Comparison of ENCODE assay signal across 23 cellular contexts in the genomic region with DNA sequence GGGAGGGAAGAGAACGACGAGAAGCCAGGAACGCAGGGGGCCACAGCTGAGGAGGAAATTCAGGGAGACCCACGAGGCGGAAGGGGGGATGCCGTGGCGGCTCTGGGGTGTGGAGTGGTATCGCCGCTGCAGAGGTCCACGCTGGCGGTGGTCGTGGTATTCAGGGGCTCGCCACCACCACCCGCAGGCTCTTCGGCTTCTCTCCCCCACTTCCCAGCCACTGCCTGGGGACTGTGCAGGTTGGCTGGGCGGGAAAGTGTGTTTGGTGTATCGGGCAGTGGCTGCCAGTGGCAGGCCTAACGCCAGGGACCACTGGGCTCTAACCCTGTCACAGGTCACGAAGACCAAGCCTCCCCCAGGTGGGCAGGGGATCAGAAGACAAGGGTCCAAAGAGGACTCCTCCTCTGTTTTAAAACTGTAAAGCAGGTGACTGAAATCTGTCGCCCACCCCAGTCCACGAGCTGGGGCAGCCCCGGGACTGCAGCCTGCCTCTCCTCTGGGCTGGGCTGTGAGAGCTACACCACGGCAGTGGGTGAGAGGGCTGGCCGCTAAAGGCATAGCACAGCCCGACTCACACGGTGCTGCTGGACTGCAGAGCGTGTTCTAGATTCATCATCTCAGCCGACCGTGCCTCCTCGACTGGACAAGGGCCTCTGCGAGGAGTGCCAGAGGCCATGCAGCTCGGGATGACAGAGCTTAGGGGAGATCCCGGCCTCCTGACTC. TPM values are rescaled to one million over a fixed set of nuclear protein-coding genes. Genes with fewer than 3 reads are reported as not detected.
DNase-seq lines count a peak whose midpoint lies in the region; ATAC-seq, FAIRE-seq and TF ChIP-seq lines count a peak whose summit lies in the region.
"Had no signal": no experiment of that assay in that cellular context is flagged by ENCODE, and none has a peak within 500 bp of the region (broad histone marks: within the 10 kb centered on the region; RNA-seq: fewer than 3 reads in every experiment).

No MANE protein-coding gene starts in this region.

- no peak overlapping the region for H4K8ac ChIP-seq in IMR-90 (ENCODE audit: low read depth in 2 of 2, low read length in 2 of 2)

- no peak overlapping the region for H3K56ac ChIP-seq in IMR-90 (ENCODE audit: extremely low read depth, insufficient read depth, low read length)

- no peak overlapping the region for H3K23ac ChIP-seq in IMR-90 (ENCODE audit: low read depth, low read length)

- TF ChIP-seq POLR2A in IMR-90 (IDR thresholded peaks at IDR 0.05; ENCODE audit: low read depth, low read length) (no peak), GM12878 (IDR thresholded peaks at IDR 0.05; ENCODE audit: low read depth, low read length) (peak; percentile 12; the same call in 1 of the 2 replicates), gastroesophageal sphincter (IDR thresholded peaks at IDR 0.05) (no peak), prostate gland (IDR thresholded peaks at IDR 0.05) (no peak)

- 81% methylated on average over 14 of the region's 33 CpGs; no CpG with 5 or more reads in 1 of the 2 experiments for WGBS in IMR-90 (ENCODE audit: extremely low coverage in 2 of 2, insufficient read length in 1 of 2), 2 experiments
- WGBS in GM12878 (ENCODE audit: insufficient coverage, insufficient replicate concordance, low lambda C conversion rate, missing lambda C conversion rate), result 93% methylated on average over 33 of the region's 33 CpGs
- WGBS in gastroesophageal sphincter (ENCODE audit: low coverage in 1 of 2), 2 donors, result 0 to 78% methylated on average over 1 to 12 of the region's 33 CpGs
- 81% methylated on average over 32 of the region's 33 CpGs for WGBS in prostate gland

- H2AK5ac ChIP-seq in IMR-90 (ENCODE audit: low read depth, low read length), result no peak overlapping the region

- TF ChIP-seq CTCF in IMR-90 (conservative IDR thresholded peaks at IDR 0.05; ENCODE audit: low read depth, low read length) (no peak), GM12878 (IDR thresholded peaks at IDR 0.05 in 2 of 3, conservative IDR thresholded peaks at IDR 0.05 in 1 of 3; ENCODE audit: control insufficient read depth in 2 of 3, extremely low read depth in 1 of 3, insufficient read depth in 1 of 3, low read depth in 3 of 3, low read length in 3 of 3) (no peak), gastroesophageal sphincter (IDR thresholded peaks at IDR 0.05) (no peak), prostate gland (IDR thresholded peaks at IDR 0.05) (no peak), omental fat pad (IDR thresholded peaks at IDR 0.05) (no peak)

- no peak for FAIRE-seq in GM12878 (lab: Jason Lieb, UNC)
- FAIRE-seq: D721Med had no signal

- H3K27me3 ChIP-seq in IMR-90 (ENCODE audit: control insufficient read depth, insufficient read depth, low read length) (no peaks in the 10 kb centered on the region), GM12878 (replicated peaks in 1 of 2; ENCODE audit: control insufficient read depth in 2 of 2, insufficient read depth in 2 of 2, low read length in 1 of 2) (no peaks in the 10 kb centered on the region), gastroesophageal sphincter (no peaks in the 10 kb centered on the region), prostate gland (replicated peaks; ENCODE audit: insufficient read depth) (no peaks in the 10 kb centered on the region)
- H3K27me3 ChIP-seq: SJSA1 had no signal

- intact Hi-C loops in IMR-90 (cut with micrococcal nuclease) (no loop called here), GM12878 (cut with micrococcal nuclease; ENCODE audit: unreplicated experiment) (no loop called here), prostate gland (cut with DNase I) (loop anchor here (5.0 kb wide), 1 partner anchor 144 kb away; the partner anchor contains the start of gene CAPZB)

- H3K18ac ChIP-seq in IMR-90 (ENCODE audit: low read depth, low read length), result no peak overlapping the region

- DNase-seq in IMR-90, result no peak
- no peak for DNase-seq in GM12878 (ENCODE audit: low read depth, low spot score)
- DNase-seq in prostate gland (ENCODE audit: low spot score), result no peak
- DNase-seq in omental fat pad (ENCODE audit: low spot score), result no peak
- no peak for DNase-seq in activated CD4-positive, alpha-beta T cell treated with anti-CD3 and anti-CD28 coated beads for 4 hours
- no peak for DNase-seq in NCI-H2196 (lab: John Stamatoyannopoulos, UW; ENCODE audit: unreplicated experiment)
- no peak for DNase-seq in OCI-M1 (lab: John Stamatoyannopoulos, UW)
- DNase-seq: ACHN; C1 segment of cervical spinal cord; CD8-positive, alpha-beta memory T cell; DMS79; H7; Karpas-422; NCI-H1417 treated with DMSO at 0.1 percent for 48 hours; NCI-H187 treated with DMSO at 0.1 percent for 48 hours; NCI-H345; NCI-H524 treated with DMSO at 0.1 percent for 48 hours; PC-3; RPMI8226 had no signal

- peak overlapping the region; percentile 40 for H2AK9ac ChIP-seq in IMR-90 (replicated peaks; ENCODE audit: low read depth, low read length, poor library complexity)

- no peaks in the 10 kb centered on the region for H3K9me3 ChIP-seq in IMR-90 (ENCODE audit: control insufficient read depth, insufficient read depth, low read length)
- no peaks in the 10 kb centered on the region for H3K9me3 ChIP-seq in GM12878 (replicated peaks; ENCODE audit: control insufficient read depth, insufficient read depth, low read length)
- H3K9me3 ChIP-seq in gastroesophageal sphincter, result no peaks in the 10 kb centered on the region
- no peaks in the 10 kb centered on the region for H3K9me3 ChIP-seq in prostate gland
- H3K9me3 ChIP-seq: SJSA1 had no signal

- H3K79me1 ChIP-seq in IMR-90 (ENCODE audit: low read depth in 1 of 2, low read length in 2 of 2), result peaks cover 13 to 41% of the 10 kb centered on the region in 2 experiments

- CTCF ChIA-PET in IMR-90 (lab: Yijun Ruan, JAX), result interaction anchor here (1.3 kb wide), 1 partner anchor 308 kb away, joined by 6 read pairs; no protein-coding TSS in a partner anchor
- CTCF ChIA-PET in GM12878 (lab: Yijun Ruan, JAX), result interaction anchor here (0.5 to 3.2 kb wide), 6 partner anchors 10 to 418 kb away, joined by 3 to 12 read pairs (median 5); no protein-coding TSS in a partner anchor

- BruUV-seq in IMR-90 (replicated peaks; lab: Mats Ljungman, UMichigan), result no TSS peak
- BruUV-seq in GM12878 (replicated peaks; lab: Mats Ljungman, UMichigan), result no TSS peak

- TF ChIP-seq RAD21 in IMR-90 (IDR thresholded peaks at IDR 0.05; ENCODE audit: low read length) (no peak), GM12878 (IDR thresholded peaks at IDR 0.05; ENCODE audit: insufficient read depth, low read depth, low read length) (no peak)

- H3K9ac ChIP-seq in IMR-90 (ENCODE audit: low read depth, low read length) (no peak overlapping the region), GM12878 (ENCODE audit: control insufficient read depth, insufficient read depth, low read length) (no peak overlapping the region)

- peaks cover 6% of the 10 kb centered on the region; the same call in 1 of the 2 replicates for H3K9me1 ChIP-seq in IMR-90 (ENCODE audit: insufficient read depth, low read length)

- no peak overlapping the region for H3K4me2 ChIP-seq in IMR-90 (ENCODE audit: low read depth, low read length)
- H3K4me2 ChIP-seq in GM12878 (ENCODE audit: control insufficient read depth, insufficient read depth), result no peak overlapping the region

- TF ChIP-seq EP300 in GM12878 (IDR thresholded peaks at IDR 0.05; ENCODE audit: borderline replicate concordance in 1 of 2, control insufficient read depth in 1 of 2, low read depth in 2 of 2, low read length in 2 of 2) (no peak), gastroesophageal sphincter (IDR thresholded peaks at IDR 0.05) (no peak)

- POLR2A ChIA-PET in IMR-90 (lab: Charles Lee; ENCODE audit: unreplicated experiment), result no interaction called here
- POLR2A ChIA-PET in GM12878 (lab: Charles Lee), result no interaction called here

- in situ Hi-C loops in IMR-90 (cut with MboI; ENCODE audit: low sequenced_read_pairs), result loop anchor here (5.0 kb wide), 1 partner anchor 304 kb away; no protein-coding TSS in a partner anchor
- in situ Hi-C loops in GM12878 (cut with MboI), result loop anchor here (5.0 kb wide), 1 partner anchor 239 kb away; no protein-coding TSS in a partner anchor

- no peak overlapping the region for H4K91ac ChIP-seq in IMR-90 (ENCODE audit: insufficient read depth, low read depth, low read length)

- H2BK20ac ChIP-seq in IMR-90 (ENCODE audit: low read depth, low read length), result no peak overlapping the region

- H3K27ac ChIP-seq in IMR-90 (ENCODE audit: insufficient read depth, low read length) (no peak overlapping the region), GM12878 (ENCODE audit: control insufficient read depth, insufficient read depth) (no peak overlapping the region), gastroesophageal sphincter (peak overlapping the region in 3 of 4 donors; percentile 58 to 60 (median 59)), prostate gland (peak overlapping the region; percentile 3 to 4)
- H3K27ac ChIP-seq: HL-60, SJSA1 had no signal

- dilution Hi-C loops in IMR-90 (cut with HindIII; ENCODE audit: low sequenced_read_pairs, unreplicated experiment), result no loop called here

- H3K4me3 ChIP-seq in IMR-90 (ENCODE audit: insufficient read depth, low read depth, low read length), result no peak overlapping the region
- no peak overlapping the region for H3K4me3 ChIP-seq in GM12878
- H3K4me3 ChIP-seq in gastroesophageal sphincter, result no peak overlapping the region
- H3K4me3 ChIP-seq in prostate gland, result no peak overlapping the region
- H3K4me3 ChIP-seq: SJSA1 had no signal

- RAD21 ChIA-PET in GM12878 (lab: Charles Lee; ENCODE audit: unreplicated experiment), result interaction anchor here (1.5 kb wide), 1 partner anchor 239 kb away, joined by 4 read pairs; no protein-coding TSS in a partner anchor

- H2AFZ ChIP-seq in IMR-90 (replicated peaks; ENCODE audit: low read length, poor library complexity) (no peak overlapping the region), GM12878 (ENCODE audit: control insufficient read depth, low read depth, low read length) (no peak overlapping the region)

- H3K36me3 ChIP-seq in IMR-90 (ENCODE audit: control insufficient read depth, insufficient read depth, low read length), result peaks cover 75% of the 10 kb centered on the region
- H3K36me3 ChIP-seq in GM12878 (ENCODE audit: control insufficient read depth in 2 of 2, insufficient read depth in 2 of 2, low read length in 1 of 2), result peaks cover 25 to 29% of the 10 kb centered on the region in 2 experiments
- peaks cover 0 to 83% of the 10 kb centered on the region in 2 donors for H3K36me3 ChIP-seq in gastroesophageal sphincter
- H3K36me3 ChIP-seq in prostate gland, result peaks cover 0 to 4% of the 10 kb centered on the region in 2 donors

- no peak overlapping the region for H3K14ac ChIP-seq in IMR-90 (replicated peaks; ENCODE audit: low read depth, low read length)

- ATAC-seq in IMR-90 (ENCODE audit: low read depth) (no peak), GM12878 (no peak), gastroesophageal sphincter (no peak), omental fat pad (ENCODE audit: low FRiP score) (no peak)
- ATAC-seq: PC-3 had no signal

- H2BK15ac ChIP-seq in IMR-90 (ENCODE audit: low read depth, low read length), result no peak overlapping the region

- SMC1A ChIA-PET in GM12878 (lab: Charles Lee; ENCODE audit: uncharacterized antibody, unreplicated experiment), result interaction anchor here (1.2 kb wide), 1 partner anchor 238 kb away, joined by 3 read pairs; no protein-coding TSS in a partner anchor

- no peak overlapping the region for H3K4ac ChIP-seq in IMR-90 (ENCODE audit: low read depth, low read length)

- H3K4me1 ChIP-seq in IMR-90 (ENCODE audit: control insufficient read depth, insufficient read depth, low read length) (no peaks in the 10 kb centered on the region), GM12878 (ENCODE audit: control insufficient read depth, insufficient read depth, low read length) (no peaks in the 10 kb centered on the region), gastroesophageal sphincter (peaks cover 0 to 65% (median 21%) of the 10 kb centered on the region in 3 donors), prostate gland (replicated peaks) (no peaks in the 10 kb centered on the region)
- H3K4me1 ChIP-seq: SJSA1 had no signal

- H4K5ac ChIP-seq in IMR-90 (ENCODE audit: low read depth, low read length), result no peak overlapping the region

- no peak overlapping the region for H2BK120ac ChIP-seq in IMR-90 (ENCODE audit: low read depth, low read length)

- H2BK5ac ChIP-seq in IMR-90 (ENCODE audit: low read depth, low read length, poor library complexity, severe bottlenecking), result no peak overlapping the region

- no peaks in the 10 kb centered on the region for H3K79me2 ChIP-seq in GM12878 (ENCODE audit: control insufficient read depth, insufficient read depth, low read length)

- H4K20me1 ChIP-seq in IMR-90 (ENCODE audit: insufficient read depth, low read length) (peaks cover 39% of the 10 kb centered on the region), GM12878 (ENCODE audit: control insufficient read depth, insufficient read depth) (no peaks in the 10 kb centered on the region)

RNA-seq across cellular contexts. Expression of gene SLC66A1, which starts 30.9 kb away (rescaled TPM):
- total RNA-seq in IMR-90 (2012; rRNA removed) (6.8 and 7.5 TPM in 2 replicates), GM12878 (2014; rRNA removed) (15.3 and 19.7 TPM in 2 replicates), GM12878 (2014; rRNA removed; fragmentation: Illumina TruSeq; extraction: Trizol) (7.8 and 8.2 TPM in 2 replicates), GM12878 (2021) (15.3 and 15.5 TPM in 2 replicates), gastroesophageal sphincter (10 to 100 TPM in 3 of 4 donors, 1 to 10 TPM in 1; 8.1 to 12.3 (median 11.7) TPM), prostate gland (10 to 100 TPM; 24.4 to 49.6 TPM), omental fat pad (10 to 100 TPM in 3 of 4 donors, 1 to 10 TPM in 1; 9.6 to 21.1 (median 13.6) TPM)
- polyA plus RNA-seq in IMR-90 (2012; rRNA removed) (18.9 and 22.3 TPM in 2 replicates), GM12878 (2011; rRNA removed) (4.0 and 8.2 TPM in 2 replicates), GM12878 (2014; fragmentation: Illumina TruSeq; extraction: Trizol) (3.4 and 7.3 TPM in 2 replicates), GM12878 (2014; fragmentation: Nextera tagmentation; extraction: Ambion mirVana) (1 to 10 TPM in 1 of 2 experiments, under 1 TPM in 1; 0.58 to 1.8 TPM), GM12878 (2014; rRNA removed) (21.4 and 22.0 TPM in 2 replicates), GM12878 (2016; fragmentation: Nextera tagmentation; extraction: Ambion mirVana) (10 to 100 TPM; 12.1 to 12.8 TPM)
- polyA plus RNA-seq in IMR-90 (2012; cell fraction: cytosol; rRNA removed), result 14.6 and 25.7 TPM in 2 replicates
- polyA plus RNA-seq in IMR-90 (2012; cell fraction: nucleus; rRNA removed; ENCODE audit: low replicate concordance), result 15.3 and 31.2 TPM in 2 replicates
- 17.7 and 21.0 TPM in 2 replicates for total RNA-seq in GM12878 (2013; cell fraction: nucleolus; rRNA removed)
- 2.2 TPM for polyA plus RNA-seq in GM12878 (2011; ENCODE audit: low read depth)
- 13.8 and 19.2 TPM in 2 replicates for polyA plus RNA-seq in GM12878 (2011; cell fraction: cytosol; rRNA removed)
- polyA plus RNA-seq in GM12878 (2011; cell fraction: nucleus; rRNA removed), result 12.3 and 14.7 TPM in 2 replicates
- 7.1 and 8.7 TPM in 2 replicates for polyA plus RNA-seq in GM12878 (2012)
- polyA minus RNA-seq in GM12878 (2011; rRNA and poly(A)+ RNA removed), result 6.9 and 11.3 TPM in 2 replicates
- 2.8 and 3.6 TPM in 2 replicates for polyA minus RNA-seq in GM12878 (2011; cell fraction: cytosol; rRNA and poly(A)+ RNA removed)
- polyA minus RNA-seq in GM12878 (2011; cell fraction: nucleus; rRNA and poly(A)+ RNA removed), result 6.5 and 12.4 TPM in 2 replicates

RNA-seq across cellular contexts. Expression of gene AKR7A2, which starts 31.1 kb away (rescaled TPM):
- total RNA-seq in IMR-90 (2012; rRNA removed), result 50.5 and 60.2 TPM in 2 replicates
- 55.8 and 70.8 TPM in 2 replicates for polyA plus RNA-seq in IMR-90 (2012; rRNA removed)
- 67.7 and 109 TPM in 2 replicates for polyA plus RNA-seq in IMR-90 (2012; cell fraction: cytosol; rRNA removed)
- 26.6 and 48.2 TPM in 2 replicates for polyA plus RNA-seq in IMR-90 (2012; cell fraction: nucleus; rRNA removed; ENCODE audit: low replicate concordance)
- total RNA-seq in GM12878 (2013; cell fraction: nucleolus; rRNA removed), result 18.7 and 23.4 TPM in 2 replicates
- 56.2 and 62.2 TPM in 2 replicates for total RNA-seq in GM12878 (2014; rRNA removed)
- total RNA-seq in GM12878 (2014; rRNA removed; fragmentation: Illumina TruSeq; extraction: Trizol), result 34.8 and 38.1 TPM in 2 replicates
- total RNA-seq in GM12878 (2021), result 58.0 and 61.2 TPM in 2 replicates
- 16.0 TPM for polyA plus RNA-seq in GM12878 (2011; ENCODE audit: low read depth)
- 25.2 and 37.3 TPM in 2 replicates for polyA plus RNA-seq in GM12878 (2011; rRNA removed)
- 55.9 and 62.9 TPM in 2 replicates for polyA plus RNA-seq in GM12878 (2011; cell fraction: cytosol; rRNA removed)
- 31.0 and 31.3 TPM in 2 replicates for polyA plus RNA-seq in GM12878 (2011; cell fraction: nucleus; rRNA removed)
- 27.4 and 42.6 TPM in 2 replicates for polyA plus RNA-seq in GM12878 (2012)
- 12.1 and 27.8 TPM in 2 replicates for polyA plus RNA-seq in GM12878 (2014; fragmentation: Illumina TruSeq; extraction: Trizol)
- polyA plus RNA-seq in GM12878 (2014; fragmentation: Nextera tagmentation; extraction: Ambion mirVana), result 1 to 10 TPM; 1.3 to 9.8 TPM
- 68.7 and 70.2 TPM in 2 replicates for polyA plus RNA-seq in GM12878 (2014; rRNA removed)
- polyA plus RNA-seq in GM12878 (2016; fragmentation: Nextera tagmentation; extraction: Ambion mirVana), result 100 to 1,000 TPM; 104 to 114 TPM
- polyA minus RNA-seq in GM12878 (2011; rRNA and poly(A)+ RNA removed), result 14.8 and 28.4 TPM in 2 replicates
- 12.7 and 13.4 TPM in 2 replicates for polyA minus RNA-seq in GM12878 (2011; cell fraction: cytosol; rRNA and poly(A)+ RNA removed)
- polyA minus RNA-seq in GM12878 (2011; cell fraction: nucleus; rRNA and poly(A)+ RNA removed), result 7.3 and 11.5 TPM in 2 replicates
- total RNA-seq in gastroesophageal sphincter, result 10 to 100 TPM; 58.2 to 77.2 (median 63.7) TPM
- total RNA-seq in prostate gland, result 100 to 1,000 TPM; 153 to 172 TPM
- 10 to 100 TPM; 51.6 to 73.6 (median 59.0) TPM for total RNA-seq in omental fat pad

RNA-seq across cellular contexts. Expression of gene AKR7A3, which starts 54.5 kb away (rescaled TPM):
- total RNA-seq in IMR-90 (2012; rRNA removed) (under 0.01 and 0.18 TPM in 2 replicates), GM12878 (2014; rRNA removed) (0.22 and 0.73 TPM in 2 replicates), GM12878 (2014; rRNA removed; fragmentation: Illumina TruSeq; extraction: Trizol) (0.22 and 0.23 TPM in 2 replicates), GM12878 (2021) (0.88 and 1.1 TPM in 2 replicates), gastroesophageal sphincter (1 to 10 TPM in 1 of 4 donors, under 1 TPM in 3; 0.27 to 1.6 (median 0.71) TPM), prostate gland (1 to 10 TPM; 2.6 to 6.7 TPM), omental fat pad (1 to 10 TPM in 2 of 4 donors, under 1 TPM in 2; 0.37 to 1.7 (median 0.88) TPM)
- polyA plus RNA-seq in IMR-90 (2012; rRNA removed) (0.62 and 0.66 TPM in 2 replicates), GM12878 (2011; rRNA removed) (0.07 and 0.10 TPM in 2 replicates), GM12878 (2014; fragmentation: Illumina TruSeq; extraction: Trizol) (0.12 TPM in 1 of 2 replicates, not detected in the other), GM12878 (2014; fragmentation: Nextera tagmentation; extraction: Ambion mirVana) (not detected), GM12878 (2014; rRNA removed) (0.85 and 1.1 TPM in 2 replicates), GM12878 (2016; fragmentation: Nextera tagmentation; extraction: Ambion mirVana) (under 1 TPM; 0.23 to 0.28 TPM)
- polyA plus RNA-seq in IMR-90 (2012; cell fraction: cytosol; rRNA removed), result 0.11 and 0.36 TPM in 2 replicates
- polyA plus RNA-seq in IMR-90 (2012; cell fraction: nucleus; rRNA removed; ENCODE audit: low replicate concordance), result 5.2 and 12.1 TPM in 2 replicates
- total RNA-seq in GM12878 (2013; cell fraction: nucleolus; rRNA removed), result 2.2 TPM in 2 replicates
- 0.20 TPM for polyA plus RNA-seq in GM12878 (2011; ENCODE audit: low read depth)
- polyA plus RNA-seq in GM12878 (2011; cell fraction: cytosol; rRNA removed), result 0.09 and 0.13 TPM in 2 replicates
- 0.76 and 1.3 TPM in 2 replicates for polyA plus RNA-seq in GM12878 (2011; cell fraction: nucleus; rRNA removed)
- polyA plus RNA-seq in GM12878 (2012), result 0.28 and 0.64 TPM in 2 replicates
- 0.21 TPM in 1 of 2 replicates, not detected in the other for polyA minus RNA-seq in GM12878 (2011; rRNA and poly(A)+ RNA removed)
- not detected in 2 replicates for polyA minus RNA-seq in GM12878 (2011; cell fraction: cytosol; rRNA and poly(A)+ RNA removed)
- 0.24 and 0.38 TPM in 2 replicates for polyA minus RNA-seq in GM12878 (2011; cell fraction: nucleus; rRNA and poly(A)+ RNA removed)
- polyA plus RNA-seq: CD8-positive, alpha-beta memory T cell had no signal

Comparison
In these comparisons a context has a peak if more than half of its experiments do, and no peak if none do; other contexts are left out.
1. H3K27ac ChIP-seq: peak in gastroesophageal sphincter (3 of 4) and prostate gland (2 of 2); none in IMR-90 (single experiment) and GM12878 (single experiment).